Comparison of ENCODE assay signal across 8 cellular contexts in the genomic region with DNA sequence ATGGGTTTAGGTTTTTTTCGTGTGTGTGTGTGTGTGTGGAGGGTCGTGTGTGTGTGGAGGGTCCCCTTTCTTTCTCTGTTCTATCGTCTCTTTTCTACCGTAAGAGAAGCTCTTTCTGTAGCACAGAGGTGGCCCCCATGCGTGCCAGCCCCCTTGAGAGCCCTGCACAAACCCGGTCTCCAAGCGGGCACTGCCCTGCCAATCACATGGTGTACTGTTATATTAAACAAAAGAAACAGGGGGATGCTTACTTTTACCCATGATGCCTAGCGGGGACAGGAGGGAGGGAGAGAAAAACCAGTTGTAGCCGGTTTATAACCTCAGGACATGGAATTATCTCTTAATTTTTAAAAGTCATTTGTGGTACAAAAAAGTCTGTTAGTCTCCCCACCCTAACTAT. TPM values are rescaled to one million over a fixed set of nuclear protein-coding genes. Genes with fewer than 3 reads are reported as not detected.
DNase-seq lines count a peak whose midpoint lies in the region; ATAC-seq and TF ChIP-seq lines count a peak whose summit lies in the region.

No MANE protein-coding gene starts in this region.

- no peak for TF ChIP-seq POLR2A in stomach (IDR thresholded peaks at IDR 0.05)

- TF ChIP-seq CTCF in astrocyte of the cerebellum (IDR thresholded peaks at IDR 0.05; ENCODE audit: low read depth, low read length, missing control alignments) (no peak), stomach (IDR thresholded peaks at IDR 0.05) (no peak)

- intact Hi-C loops in stomach (cut with DNase I; ENCODE audit: low total_unique reads), result no loop called here

- CTCF ChIA-PET in T-cell (lab: Charles Lee), result no interaction called here

- peak overlapping the region; percentile 43 for H3K4me3 ChIP-seq in BLaER1
- peak overlapping the region; percentile 24 for H3K4me3 ChIP-seq in astrocyte of the cerebellum (ENCODE audit: low read depth, low read length)
- H3K4me3 ChIP-seq in stomach, result no peak overlapping the region

- no peaks in the 10 kb centered on the region for H3K9me3 Mint-ChIP-seq in T-cell

- peak overlapping the region; percentile 80 for H3K4me2 ChIP-seq in BLaER1

- no peak overlapping the region for H3K27ac Mint-ChIP-seq in T-cell

- peaks cover 28 to 37% (median 34%) of the 10 kb centered on the region in 3 donors for H3K4me1 Mint-ChIP-seq in T-cell

- no peaks in the 10 kb centered on the region for H3K27me3 Mint-ChIP-seq in T-cell

- no peak for ATAC-seq in T-cell (replicated peaks in 1 of 4)
- ATAC-seq in GM18511 (IDR thresholded peaks at IDR 0.05; ENCODE audit: unreplicated experiment), result no peak
- no peak for ATAC-seq in GM18502 (IDR thresholded peaks at IDR 0.05; ENCODE audit: poor library complexity, unreplicated experiment)

- 13 to 34% (median 18%) methylated on average over 9 of the region's 9 CpGs for WGBS in stomach, 5 donors

- H3K4me3 Mint-ChIP-seq in T-cell, result no peak overlapping the region

- in situ Hi-C loops in astrocyte of the cerebellum (cut with HindIII; ENCODE audit: low sequenced_read_pairs), result no loop called here

- H3K36me3 ChIP-seq in BLaER1 (peaks cover 26% of the 10 kb centered on the region), stomach (no peaks in the 10 kb centered on the region)

- peak overlapping the region; percentile 63 for H3K27ac ChIP-seq in BLaER1
- peak overlapping the region in 2 of 5 donors; percentile 66 to 79 for H3K27ac ChIP-seq in stomach

- peaks cover 70% of the 10 kb centered on the region for H3K4me1 ChIP-seq in BLaER1
- peaks cover 20 to 48% (median 34%) of the 10 kb centered on the region in 4 donors for H3K4me1 ChIP-seq in stomach

- peaks cover 99% of the 10 kb centered on the region for H4K20me1 ChIP-seq in BLaER1

- H3K9me3 ChIP-seq in BLaER1 (no peaks in the 10 kb centered on the region), stomach (no peaks in the 10 kb centered on the region)

- DNase-seq in NCI-H1694 treated with DMSO at 0.1 percent for 48 hours (lab: John Stamatoyannopoulos, UW) (peak; percentile 95), astrocyte of the cerebellum (ENCODE audit: low read depth) (no peak), midbrain (lab: John Stamatoyannopoulos, UW) (peak; percentile 21), T-cell (no peak), stomach (no peak)

- POLR2A ChIA-PET in T-cell (lab: Charles Lee), result interaction anchor here (0.8 to 1.0 kb wide), 2 partner anchors 10 to 29 kb away, joined by 3 to 9 read pairs; no protein-coding TSS in a partner anchor

- H3K27me3 ChIP-seq in BLaER1 (no peaks in the 10 kb centered on the region), stomach (no peaks in the 10 kb centered on the region)

- peaks cover 14% of the 10 kb centered on the region for H3K36me3 Mint-ChIP-seq in T-cell

- TF ChIP-seq EP300 in stomach (IDR thresholded peaks at IDR 0.05), result no peak

- peak overlapping the region; percentile 70; the same call in 1 of the 2 replicates for H3K9ac ChIP-seq in BLaER1

RNA-seq across cellular contexts. Expression of a gene that starts 41.0 kb away (rescaled TPM):
- total RNA-seq in T-cell (100 to 1,000 TPM in 3 of 5 donors, 10 to 100 TPM in 2; 94.6 to 107 (median 103) TPM), stomach (10 to 100 TPM; 15.8 to 26.3 (median 18.1) TPM)
- 1 to 10 TPM; 2.7 to 3.4 (median 3.2) TPM for polyA plus RNA-seq in stomach

Comparison
In these comparisons a context has a peak if more than half of its experiments do, and no peak if none do; other contexts are left out.
1. H3K4me3 ChIP-seq: peak in BLaER1 (single experiment) and astrocyte of the cerebellum (single experiment); none in stomach (0 of 4).
2. DNase-seq: peak in NCI-H1694 treated with DMSO at 0.1 percent for 48 hours (single experiment) and midbrain (single experiment); none in astrocyte of the cerebellum (single experiment), T-cell (0 of 34) and stomach (single experiment).